23 cellular contexts compared by ENCODE assay signal in the genomic region with DNA sequence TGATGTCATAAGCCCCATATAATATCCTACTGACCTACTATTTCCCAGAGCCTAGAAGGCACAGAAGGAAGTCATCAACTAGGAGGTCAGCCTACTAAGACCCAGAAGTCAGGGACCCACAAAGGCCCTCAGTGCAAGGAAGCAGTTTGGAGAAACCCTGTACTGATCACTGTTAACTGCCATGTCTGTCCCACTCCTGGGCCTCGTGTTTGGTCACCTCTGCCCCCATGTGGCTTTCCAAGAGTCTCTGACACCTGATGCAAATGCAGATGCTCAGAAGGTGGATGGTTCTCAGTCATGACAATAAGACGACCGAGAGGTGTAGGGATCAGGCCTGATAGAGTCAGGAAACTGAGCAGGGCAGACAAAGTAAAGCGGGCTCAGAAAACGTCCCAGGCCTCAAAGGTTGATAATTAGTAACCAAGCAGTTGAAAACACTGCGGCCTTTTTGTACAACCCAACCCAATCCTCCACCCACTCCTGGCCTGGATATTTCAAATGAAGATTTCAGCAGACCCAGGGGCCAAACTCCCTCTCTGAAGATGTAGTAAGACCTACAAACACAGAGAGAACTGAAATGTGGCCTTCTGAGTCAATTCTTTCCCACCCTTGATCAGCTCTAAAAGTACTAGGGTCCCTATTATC. TPM values are rescaled to one million over a fixed set of nuclear protein-coding genes. Genes with fewer than 3 reads are reported as not detected.
DNase-seq lines count a peak whose midpoint lies in the region; ATAC-seq and TF ChIP-seq lines count a peak whose summit lies in the region.
"Had no signal": no experiment of that assay in that cellular context is flagged by ENCODE, and none has a peak within 500 bp of the region (broad histone marks: within the 10 kb centered on the region; RNA-seq: fewer than 3 reads in every experiment).

No MANE protein-coding gene starts in this region.

- no peak overlapping the region for H3K27ac Mint-ChIP-seq in endodermal cell
- H3K27ac Mint-ChIP-seq: CD4-positive, CD25-positive, alpha-beta regulatory T cell had no signal

- peaks cover 30% of the 10 kb centered on the region for H3K36me3 ChIP-seq in endodermal cell (ENCODE audit: control insufficient read depth, insufficient read depth, low read length)
- no peaks in the 10 kb centered on the region for H3K36me3 ChIP-seq in liver (ENCODE audit: control insufficient read depth in 4 of 4, insufficient read depth in 3 of 4, low read depth in 1 of 4, low read length in 3 of 4)
- H3K36me3 ChIP-seq in spleen: peaks cover 0 to 74% (median 0%) of the 10 kb centered on the region in 6 donors

- H3K4me1 Mint-ChIP-seq in endodermal cell: no peaks in the 10 kb centered on the region
- H3K4me1 Mint-ChIP-seq: CD4-positive, CD25-positive, alpha-beta regulatory T cell had no signal

- peaks cover 45% of the 10 kb centered on the region for H3K36me3 Mint-ChIP-seq in endodermal cell (ENCODE audit: low read depth)
- H3K36me3 Mint-ChIP-seq: CD4-positive, CD25-positive, alpha-beta regulatory T cell had no signal

- WGBS in endodermal cell (ENCODE audit: insufficient coverage in 1 of 2, insufficient read length in 1 of 2), 2 experiments: 96 to 98% methylated on average over 5 to 6 of the region's 6 CpGs
- 56% methylated on average over 6 of the region's 6 CpGs for WGBS in liver
- 90 to 94% (median 92%) methylated on average over 6 of the region's 6 CpGs for WGBS in spleen, 5 donors

- H3K27me3 Mint-ChIP-seq in endodermal cell (ENCODE audit: insufficient read depth): no peaks in the 10 kb centered on the region
- H3K27me3 Mint-ChIP-seq: CD4-positive, CD25-positive, alpha-beta regulatory T cell had no signal

- H3K9me3 Mint-ChIP-seq in endodermal cell: no peaks in the 10 kb centered on the region

- no peak overlapping the region for H3K4me3 Mint-ChIP-seq in endodermal cell
- H3K4me3 Mint-ChIP-seq: CD4-positive, CD25-positive, alpha-beta regulatory T cell had no signal

- H3K27me3 ChIP-seq in endodermal cell (ENCODE audit: control insufficient read depth, insufficient read depth, low read length, poor library complexity, severe bottlenecking) (no peaks in the 10 kb centered on the region), liver (ENCODE audit: control insufficient read depth in 4 of 4, insufficient read depth in 4 of 4, low read length in 3 of 4) (no peaks in the 10 kb centered on the region), spleen (replicated peaks in 1 of 7) (no peaks in the 10 kb centered on the region)

- TF ChIP-seq CTCF in endodermal cell (conservative IDR thresholded peaks at IDR 0.05) (no peak), liver (IDR thresholded peaks at IDR 0.05; ENCODE audit: low read depth, low read length, missing input control) (no peak), spleen (IDR thresholded peaks at IDR 0.05 in 8 of 11, conservative IDR thresholded peaks at IDR 0.05 in 3 of 11) (no peak)

- H3K4me3 ChIP-seq in endodermal cell (ENCODE audit: low read length): no peak overlapping the region
- no peak overlapping the region for H3K4me3 ChIP-seq in liver (ENCODE audit: low read depth in 1 of 3, low read length in 3 of 3)
- no peak overlapping the region for H3K4me3 ChIP-seq in spleen

- H3K4me1 ChIP-seq in endodermal cell (ENCODE audit: control insufficient read depth, insufficient read depth, low read length) (no peaks in the 10 kb centered on the region), liver (ENCODE audit: control insufficient read depth in 4 of 4, insufficient read depth in 4 of 4, low read length in 3 of 4) (peaks cover 0 to 16% (median 4%) of the 10 kb centered on the region in 4 donors), spleen (peaks cover 0 to 42% (median 11%) of the 10 kb centered on the region in 6 donors)

- no peaks in the 10 kb centered on the region for H3K9me3 ChIP-seq in endodermal cell (ENCODE audit: control insufficient read depth, low read length)
- no peaks in the 10 kb centered on the region for H3K9me3 ChIP-seq in liver (ENCODE audit: control insufficient read depth in 4 of 4, low read length in 3 of 4)
- no peaks in the 10 kb centered on the region for H3K9me3 ChIP-seq in spleen

- H3K9ac ChIP-seq in endodermal cell (ENCODE audit: extremely low read depth, low read length, poor library complexity, severe bottlenecking) (no peak overlapping the region), liver (ENCODE audit: low read depth in 1 of 2, low read length in 2 of 2) (no peak overlapping the region)

- no peak for TF ChIP-seq POLR2A in spleen (IDR thresholded peaks at IDR 0.05)

- ATAC-seq in left ventricle myocardium superior: no peak
- ATAC-seq: Panc1 had no signal

- H3K27ac ChIP-seq in angular gyrus (ENCODE audit: low read depth, low read length) (peak overlapping the region; percentile 24), endodermal cell (ENCODE audit: low read depth, low read length) (no peak overlapping the region), liver (ENCODE audit: low read depth in 1 of 2, low read length in 2 of 2) (peak overlapping the region in 1 of 2 donors; percentile 78), spleen (peak overlapping the region in 6 of 8 donors; percentile 6 to 78 (median 72))

- intact Hi-C loops in spleen (cut with DNase I; ENCODE audit: low total_unique reads) (no loop called here), left ventricle myocardium superior (cut with micrococcal nuclease) (no loop called here)

- TF ChIP-seq RAD21 in liver (IDR thresholded peaks at IDR 0.05): no peak

- peak; percentile 48 for DNase-seq in endodermal cell
- no peak for DNase-seq in spleen
- no peak for DNase-seq in HCEC 1CT
- DNase-seq in NCI-H2227 (lab: John Stamatoyannopoulos, UW; ENCODE audit: unreplicated experiment): no peak
- DNase-seq in activated CD4-positive, alpha-beta T cell treated with anti-CD3 and anti-CD28 coated beads for 48 hours: no peak
- no peak for DNase-seq in left ventricle myocardium superior
- DNase-seq: CD4-positive, CD25-positive, alpha-beta regulatory T cell; EL; GF-D8; GOT3; KBM-7; MM.1S; NCI-H1048; NCI-H1417 treated with DMSO at 0.1 percent for 48 hours; NCI-H187; NCI-H2227 treated with DMSO at 0.1 percent for 48 hours; NCI-H510A; NCI-H748 treated with DMSO at 0.1 percent for 48 hours; NK-92 treated with Interleukin-12 subunit alpha and Interleukin-12 subunit beta, amount 100 ng/mL, for 24 hours; SIG-M5 had no signal

TF ChIP-seq in liver, 16 proteins besides CTCF, POLR2A, EP300 and RAD21:
- peak; percentile 30 for TF ChIP-seq MAX (IDR thresholded peaks at IDR 0.05)
- TF ChIP-seq SP1 (IDR thresholded peaks at IDR 0.05): peak; percentile 56
- no peak for TF ChIP-seq FOXA2 (IDR thresholded peaks at IDR 0.05)
- TF ChIP-seq GABPA (IDR thresholded peaks at IDR 0.05 in 1 of 2, conservative IDR thresholded peaks at IDR 0.05 in 1 of 2): no peak
- no peak for TF ChIP-seq NR2F2 (IDR thresholded peaks at IDR 0.05)
- peak in 1 of 2 donors; percentile 33 for TF ChIP-seq RXRA (IDR thresholded peaks at IDR 0.05)
- TF ChIP-seq HNF4A (conservative IDR thresholded peaks at IDR 0.05): peak; percentile 46 to 51

RNA-seq across cellular contexts. Expression of gene PRKAB1, which starts 23.4 kb away (rescaled TPM):
- total RNA-seq in endodermal cell: 10 to 100 TPM; 28.8 to 32.0 TPM
- polyA plus RNA-seq in endodermal cell (2013, experiment 1 of 2): 34.2 TPM
- 31.7 TPM for polyA plus RNA-seq in endodermal cell (2013, experiment 2 of 2)
- total RNA-seq in liver: 10 to 100 TPM; 11.1 to 29.9 TPM
- 10 to 100 TPM; 10.5 to 11.4 TPM for polyA plus RNA-seq in liver
- 10 to 100 TPM; 40.7 to 69.2 (median 47.4) TPM for total RNA-seq in spleen
- 10 to 100 TPM; 28.3 to 42.1 (median 39.4) TPM for polyA plus RNA-seq in spleen
- total RNA-seq in left ventricle myocardium superior: 12.1 TPM
